In genomic region chr17:35808240-35808961, GRCh38 we compare ENCODE assay signal across 8 cellular contexts. TPM values are rescaled to one million over a fixed set of nuclear protein-coding genes. Genes with fewer than 3 reads are reported as not detected.
DNase-seq lines count a peak whose midpoint lies in the region; ATAC-seq, FAIRE-seq and TF ChIP-seq lines count a peak whose summit lies in the region.

No MANE protein-coding gene starts in this region.

- peak overlapping the region; percentile 84 for H3K4me3 Mint-ChIP-seq in mesothelial cell of epicardium

- H3K27me3 Mint-ChIP-seq in mesothelial cell of epicardium (ENCODE audit: low read depth), result no peaks in the 10 kb centered on the region

- DNase-seq in A673 (ENCODE audit: low spot score) (no peak), HFF-Myc (ENCODE audit: extremely low read depth, low read depth) (no peak), body of pancreas (no peak), mesothelial cell of epicardium (ENCODE audit: low spot score in 2 of 2, unreplicated experiment in 2 of 2) (no peak), NCI-H2171 treated with DMSO at 0.1 percent for 48 hours (lab: John Stamatoyannopoulos, UW) (no peak), NCI-H345 treated with DMSO at 0.1 percent for 48 hours (lab: John Stamatoyannopoulos, UW; ENCODE audit: unreplicated experiment) (no peak), frontal cortex (ENCODE audit: low spot score in 2 of 2) (no peak)
- no peak for DNase-seq in stimulated activated CD4-positive, alpha-beta T cell treated with anti-CD3 and anti-CD28 coated beads, Interleukin-2, amount 100 ng/mL, for 24 hours

- TSS peak; percentile 95 for BruUV-seq in A673 (replicated peaks; lab: Mats Ljungman, UMichigan)

- H3K4me1 ChIP-seq in A673 (ENCODE audit: insufficient read depth, low read length, poor library complexity, severe bottlenecking) (peaks cover 17% of the 10 kb centered on the region), body of pancreas (peaks cover 26% of the 10 kb centered on the region)

- H3K9me3 ChIP-seq in A673 (ENCODE audit: low read depth, low read length, poor library complexity, severe bottlenecking) (no peaks in the 10 kb centered on the region), body of pancreas (no peaks in the 10 kb centered on the region)

- CTCF ChIA-PET in A673 (lab: Charles Lee), result interaction anchor here (2.0 kb wide), 1 partner anchor 44 kb away, joined by 13 read pairs; no protein-coding TSS in a partner anchor

- H3K27ac ChIP-seq in A673 (ENCODE audit: low read depth, low read length, poor library complexity, severe bottlenecking) (peak overlapping the region; percentile 97), body of pancreas (peak overlapping the region; percentile 87 to 98 (median 94))

- H3K36me3 Mint-ChIP-seq in mesothelial cell of epicardium, result no peaks in the 10 kb centered on the region

- H3K27me3 ChIP-seq in A673 (replicated peaks; ENCODE audit: insufficient read depth, low read depth, low read length, poor library complexity) (no peaks in the 10 kb centered on the region), body of pancreas (no peaks in the 10 kb centered on the region)

- H3K9me3 Mint-ChIP-seq in mesothelial cell of epicardium, result no peaks in the 10 kb centered on the region

- FAIRE-seq in frontal cortex (lab: Jason Lieb, UNC), result no peak

- no peak for TF ChIP-seq POLR2A in body of pancreas (IDR thresholded peaks at IDR 0.05)

- POLR2A ChIA-PET in A673 (lab: Charles Lee; ENCODE audit: low non-redundant PET), result interaction anchor here (0.6 to 1.2 kb wide), 2 partner anchors 12 to 44 kb away, joined by 5 read pairs; no protein-coding TSS in a partner anchor

- 23 to 24% methylated on average over 19 of the region's 19 CpGs for WGBS in body of pancreas, 2 donors

- TF ChIP-seq CTCF in A673 (conservative IDR thresholded peaks at IDR 0.05; ENCODE audit: low read depth, low read length) (no peak), HFF-Myc (IDR thresholded peaks at IDR 0.05; ENCODE audit: low read depth, low read length, missing control alignments) (no peak), body of pancreas (IDR thresholded peaks at IDR 0.05) (no peak), mesothelial cell of epicardium (IDR thresholded peaks at IDR 0.05; ENCODE audit: unreplicated experiment) (no peak)

- intact Hi-C loops in A673 (cut with micrococcal nuclease; ENCODE audit: unreplicated experiment), result loop anchor here (5.0 kb wide), 1 partner anchor 46 kb away; the partner anchor contains the start of gene C17orf50
- intact Hi-C loops in body of pancreas (cut with DNase I), result loop anchor here (5.0 kb wide), 1 partner anchor 41 kb away; no protein-coding TSS in a partner anchor

- H3K27ac Mint-ChIP-seq in mesothelial cell of epicardium, result peak overlapping the region; percentile 98

- H3K4me1 Mint-ChIP-seq in mesothelial cell of epicardium, result peaks cover 35% of the 10 kb centered on the region

- H3K4me3 ChIP-seq in A673 (ENCODE audit: low read depth, low read length, poor library complexity, severe bottlenecking) (peak overlapping the region; percentile 84), HFF-Myc (replicated peaks; ENCODE audit: low read depth, low read length) (peak overlapping the region; percentile 96), body of pancreas (peak overlapping the region in 1 of 2 donors; percentile 93)

- no peaks in the 10 kb centered on the region for H3K36me3 ChIP-seq in A673 (ENCODE audit: insufficient read depth, low read length, poor library complexity, severe bottlenecking)
- no peaks in the 10 kb centered on the region for H3K36me3 ChIP-seq in body of pancreas (replicated peaks in 1 of 2; ENCODE audit: insufficient read depth in 1 of 2, low read depth in 2 of 2)

- no peak for ATAC-seq in body of pancreas

RNA-seq across cellular contexts. Expression of gene TAF15, which starts 0.9 kb away (rescaled TPM):
- total RNA-seq in A673 (2021) (108 TPM in 2 replicates), body of pancreas (10 to 100 TPM; 47.7 to 51.1 TPM), mesothelial cell of epicardium (218 to 235 TPM (median 225 TPM) in 3 replicates), frontal cortex (48.1 TPM)

RNA-seq across cellular contexts. Expression of gene MMP28, which starts 13.0 kb away (rescaled TPM):
- not detected in 2 replicates for total RNA-seq in A673 (2021)
- 10 to 100 TPM in 1 of 2 donors, 1 to 10 TPM in 1; 8.3 to 15.2 TPM for total RNA-seq in body of pancreas
- 0.34 to 0.86 TPM in 2 of 3 replicates, not detected in the other for total RNA-seq in mesothelial cell of epicardium
- 9.4 TPM for total RNA-seq in frontal cortex

RNA-seq across cellular contexts. Expression of gene C17orf50, which starts 47.7 kb away (rescaled TPM):
- not detected in 2 replicates for total RNA-seq in A673 (2021)
- not detected for total RNA-seq in body of pancreas
- total RNA-seq in mesothelial cell of epicardium, result not detected in 3 replicates
- 0.41 TPM for total RNA-seq in frontal cortex

RNA-seq across cellular contexts. Expression of gene GAS2L2, which starts 55.4 kb away (rescaled TPM):
- total RNA-seq in A673 (2021), result not detected in 2 replicates
- total RNA-seq in body of pancreas, result not detected
- 0.09 to 0.20 TPM (median 0.11 TPM) in 3 replicates for total RNA-seq in mesothelial cell of epicardium
- total RNA-seq in frontal cortex, result under 0.01 TPM
